10 cellular contexts compared by ENCODE assay signal in genomic region chr21:44962481-44962966, GRCh38. TPM values are rescaled to one million over a fixed set of nuclear protein-coding genes. Genes with fewer than 3 reads are reported as not detected.
DNase-seq lines count a peak whose midpoint lies in the region; ATAC-seq, FAIRE-seq and TF ChIP-seq lines count a peak whose summit lies in the region.
"Had no signal": no experiment of that assay in that cellular context is flagged by ENCODE, and none has a peak within 500 bp of the region (broad histone marks: within the 10 kb centered on the region; RNA-seq: fewer than 3 reads in every experiment).

No MANE protein-coding gene starts in this region.

- no peak for FAIRE-seq in H1 (lab: Jason Lieb, UNC)

- peak; percentile 65 for TF ChIP-seq POLR2A in IMR-90 (IDR thresholded peaks at IDR 0.05; ENCODE audit: low read depth, low read length)
- no peak for TF ChIP-seq POLR2A in H1 (IDR thresholded peaks at IDR 0.05; ENCODE audit: control extremely low read depth in 1 of 2, low read depth in 2 of 2, low read length in 2 of 2)

- DNase-seq in IMR-90 (peak; percentile 100), H1 (ENCODE audit: low read depth in 1 of 2, low spot score in 2 of 2) (no peak), left lung (peak in 1 of 2 donors; percentile 30), tibial artery (no peak), SKM-1 (lab: John Stamatoyannopoulos, UW; ENCODE audit: unreplicated experiment) (no peak), COR-L47 (lab: John Stamatoyannopoulos, UW) (no peak), NCI-H2196 treated with DMSO at 0.1 percent for 48 hours (lab: John Stamatoyannopoulos, UW; ENCODE audit: unreplicated experiment) (no peak)
- DNase-seq: activated CD4-positive, alpha-beta T cell treated with anti-CD3 and anti-CD28 coated beads, Interleukin-2, amount 10 ng/mL, durations not matched to agents 7 days and 5 days; PC-9 had no signal

- H2BK120ac ChIP-seq in IMR-90 (ENCODE audit: low read depth, low read length) (peak overlapping the region; percentile 95), H1 (replicated peaks; ENCODE audit: low read depth, low read length) (no peak overlapping the region)

- H3K4me1 ChIP-seq in IMR-90 (ENCODE audit: control insufficient read depth, insufficient read depth, low read length) (peaks cover 24% of the 10 kb centered on the region), H1 (replicated peaks in 1 of 4; ENCODE audit: control insufficient read depth in 3 of 4, insufficient read depth in 4 of 4, low read length in 3 of 4) (no peaks in the 10 kb centered on the region), left lung (peaks cover 15 to 41% of the 10 kb centered on the region in 2 donors), tibial artery (peaks cover 12 to 100% (median 82%) of the 10 kb centered on the region in 4 donors)

- TF ChIP-seq CTCF in IMR-90 (conservative IDR thresholded peaks at IDR 0.05; ENCODE audit: low read depth, low read length), result no peak
- TF ChIP-seq CTCF in H1 (IDR thresholded peaks at IDR 0.05; ENCODE audit: control extremely low read depth in 1 of 3, insufficient read depth in 1 of 3, low read depth in 1 of 3, low read length in 3 of 3), result no peak
- no peak for TF ChIP-seq CTCF in left lung (IDR thresholded peaks at IDR 0.05)
- TF ChIP-seq CTCF in tibial artery (IDR thresholded peaks at IDR 0.05), result no peak

- intact Hi-C loops in IMR-90 (cut with micrococcal nuclease), result loop anchor here (1.0 to 5.0 kb wide), 3 partner anchors 89 to 175 kb away; no protein-coding TSS in a partner anchor
- intact Hi-C loops in left lung (cut with DNase I), result no loop called here
- intact Hi-C loops in tibial artery (cut with DNase I; ENCODE audit: low total_unique reads), result no loop called here

- peak overlapping the region; percentile 19; the same call in 1 of the 2 replicates for H3K23ac ChIP-seq in IMR-90 (ENCODE audit: low read depth, low read length)
- H3K23ac ChIP-seq in H1 (ENCODE audit: insufficient read length), result no peak overlapping the region

- H3K36me3 ChIP-seq in IMR-90 (ENCODE audit: control insufficient read depth, insufficient read depth, low read length) (peaks cover 19% of the 10 kb centered on the region), H1 (ENCODE audit: control insufficient read depth in 2 of 4, insufficient read depth in 4 of 4, low read length in 3 of 4) (peaks cover 12 to 36% (median 24%) of the 10 kb centered on the region in 4 experiments), left lung (peaks cover 0 to 54% of the 10 kb centered on the region in 2 donors), tibial artery (no peaks in the 10 kb centered on the region)

- BruUV-seq in IMR-90 (replicated peaks; lab: Mats Ljungman, UMichigan), result no TSS peak

- WGBS in IMR-90 (ENCODE audit: extremely low coverage in 2 of 2, insufficient read length in 1 of 2), 2 experiments, result 0% methylated on average over 3 of the region's 8 CpGs; no CpG with 5 or more reads in 1 of the 2 experiments
- WGBS in H1 (ENCODE audit: extremely low coverage in 1 of 2, insufficient coverage in 1 of 2, insufficient read length in 1 of 2, insufficient replicate concordance in 2 of 2, low coverage in 1 of 2, low lambda C conversion rate in 2 of 2, missing lambda C conversion rate in 1 of 2), 2 experiments, result 88% methylated on average over 8 of the region's 8 CpGs; no CpG with 5 or more reads in 1 of the 2 experiments

- CTCF ChIA-PET in IMR-90 (lab: Yijun Ruan, JAX), result interaction anchor here (2.1 to 3.1 kb wide), 2 partner anchors 166 to 174 kb away, joined by 8 to 16 read pairs; no protein-coding TSS in a partner anchor
- CTCF ChIA-PET in H1 (lab: Charles Lee; ENCODE audit: partially characterized antibody), result interaction anchor here (1.2 to 3.6 kb wide), 4 partner anchors 9 to 178 kb away, joined by 3 to 16 read pairs (median 9); no protein-coding TSS in a partner anchor

- peak overlapping the region; percentile 2; the same call in 1 of the 2 replicates for H4K5ac ChIP-seq in IMR-90 (ENCODE audit: low read depth, low read length)
- H4K5ac ChIP-seq in H1 (ENCODE audit: insufficient read length, low read depth, low read length), result no peak overlapping the region

- TF ChIP-seq EP300 in H1 (IDR thresholded peaks at IDR 0.05; ENCODE audit: borderline replicate concordance in 1 of 2, low read depth in 2 of 2, low read length in 2 of 2), result no peak

- H3K79me2 ChIP-seq in H1 (ENCODE audit: control insufficient read depth in 1 of 2, insufficient read depth in 2 of 2, low read length in 2 of 2), result peaks cover 0 to 40% of the 10 kb centered on the region in 2 experiments; a peak in 2 of 4 replicates

- H3K27ac ChIP-seq in IMR-90 (ENCODE audit: insufficient read depth, low read length) (peak overlapping the region; percentile 30), H1 (ENCODE audit: low read depth, low read length) (0 out of 2 replicates have a peak overlapping the region, but pooled peaks have one; percentile 40), left lung (peak overlapping the region in 1 of 2 donors; percentile 40), tibial artery (peak overlapping the region; percentile 93 to 96)
- H3K27ac ChIP-seq: PC-9 had no signal

- H4K8ac ChIP-seq in IMR-90 (ENCODE audit: low read depth in 2 of 2, low read length in 2 of 2), result peak overlapping the region; percentile 1 to 44; a peak in 2 of 4 replicates
- no peak overlapping the region for H4K8ac ChIP-seq in H1 (ENCODE audit: extremely low read depth, insufficient read depth, low read length)

- no peaks in the 10 kb centered on the region for H3K23me2 ChIP-seq in H1 (ENCODE audit: low read depth, low read length)

- H3K4me2 ChIP-seq in IMR-90 (ENCODE audit: low read depth, low read length) (peak overlapping the region; percentile 7; the same call in 1 of the 2 replicates), H1 (ENCODE audit: insufficient read depth in 1 of 2, low read depth in 2 of 2, low read length in 2 of 2) (no peak overlapping the region)
- H3K4me2 ChIP-seq: PC-9 had no signal

- H4K20me1 ChIP-seq in IMR-90 (ENCODE audit: insufficient read depth, low read length), result peaks cover 7% of the 10 kb centered on the region
- H4K20me1 ChIP-seq in H1 (replicated peaks in 1 of 2; ENCODE audit: control insufficient read depth in 1 of 2, insufficient read depth in 2 of 2, low read length in 2 of 2), result peaks cover 14 to 23% of the 10 kb centered on the region in 2 experiments

- peak overlapping the region; percentile 51; the same call in 1 of the 2 replicates for H3K18ac ChIP-seq in IMR-90 (ENCODE audit: low read depth, low read length)
- H3K18ac ChIP-seq in H1 (ENCODE audit: extremely low read depth, low read length), result no peak overlapping the region

- peak overlapping the region; percentile 62; the same call in 1 of the 2 replicates for H2BK20ac ChIP-seq in IMR-90 (ENCODE audit: low read depth, low read length)
- no peak overlapping the region for H2BK20ac ChIP-seq in H1 (ENCODE audit: low read length)

- H2AFZ ChIP-seq in IMR-90 (replicated peaks; ENCODE audit: low read length, poor library complexity) (no peak overlapping the region), H1 (ENCODE audit: low read length) (no peak overlapping the region)
- H2AFZ ChIP-seq: PC-9 had no signal

- peak overlapping the region; percentile 4; the same call in 1 of the 3 replicates for H2BK15ac ChIP-seq in IMR-90 (ENCODE audit: low read depth, low read length)
- H2BK15ac ChIP-seq in H1 (ENCODE audit: low read length), result no peak overlapping the region

- H3K79me1 ChIP-seq in IMR-90 (ENCODE audit: low read depth in 1 of 2, low read length in 2 of 2) (peaks cover 30 to 68% of the 10 kb centered on the region in 2 experiments), H1 (ENCODE audit: low read depth, low read length) (peaks cover 9% of the 10 kb centered on the region)

- H3K27me3 ChIP-seq in IMR-90 (ENCODE audit: control insufficient read depth, insufficient read depth, low read length) (no peaks in the 10 kb centered on the region), H1 (replicated peaks in 1 of 4; ENCODE audit: control insufficient read depth in 3 of 4, extremely low read depth in 1 of 4, insufficient read depth in 3 of 4, low read length in 3 of 4) (no peaks in the 10 kb centered on the region), left lung (no peaks in the 10 kb centered on the region), tibial artery (no peaks in the 10 kb centered on the region)

- H3K9me3 ChIP-seq in IMR-90 (ENCODE audit: control insufficient read depth, insufficient read depth, low read length), result peaks cover 5% of the 10 kb centered on the region; the same call in 1 of the 2 replicates
- H3K9me3 ChIP-seq in H1 (ENCODE audit: insufficient read depth in 2 of 2, low read depth in 1 of 2, low read length in 1 of 2), result no peaks in the 10 kb centered on the region
- no peaks in the 10 kb centered on the region for H3K9me3 ChIP-seq in left lung
- no peaks in the 10 kb centered on the region for H3K9me3 ChIP-seq in tibial artery

- ATAC-seq in IMR-90 (ENCODE audit: low read depth) (peak; percentile 91), left lung (peak; percentile 74), HG03460 (IDR thresholded peaks at IDR 0.05; ENCODE audit: unreplicated experiment) (no peak)

- H3K14ac ChIP-seq in IMR-90 (replicated peaks; ENCODE audit: low read depth, low read length) (peak overlapping the region; percentile 10; the same call in 1 of the 2 replicates), H1 (ENCODE audit: insufficient read length) (no peak overlapping the region)

- no peak overlapping the region for H2BK12ac ChIP-seq in H1 (ENCODE audit: low read depth, low read length)

- H3K9ac ChIP-seq in IMR-90 (ENCODE audit: low read depth, low read length), result no peak overlapping the region
- no peak overlapping the region for H3K9ac ChIP-seq in H1 (replicated peaks in 1 of 4; ENCODE audit: extremely low read depth in 1 of 4, low read depth in 3 of 4, low read length in 3 of 4)

- H3K4ac ChIP-seq in IMR-90 (ENCODE audit: low read depth, low read length), result peak overlapping the region; percentile 33; the same call in 1 of the 2 replicates
- no peak overlapping the region for H3K4ac ChIP-seq in H1 (replicated peaks; ENCODE audit: insufficient read length, low read depth, low read length)

- H2BK5ac ChIP-seq in IMR-90 (ENCODE audit: low read depth, low read length, poor library complexity, severe bottlenecking), result peak overlapping the region; percentile 98
- no peak overlapping the region for H2BK5ac ChIP-seq in H1 (ENCODE audit: low read depth, low read length)

- TF ChIP-seq RAD21 in IMR-90 (IDR thresholded peaks at IDR 0.05; ENCODE audit: low read length) (no peak; the same call in 1 of the 2 replicates), H1 (IDR thresholded peaks at IDR 0.05 in 1 of 2, conservative IDR thresholded peaks at IDR 0.05 in 1 of 2; ENCODE audit: low read depth in 2 of 2, low read length in 2 of 2) (no peak)

- peak overlapping the region; percentile 38; the same call in 1 of the 2 replicates for H3K56ac ChIP-seq in IMR-90 (ENCODE audit: extremely low read depth, insufficient read depth, low read length)
- no peak overlapping the region for H3K56ac ChIP-seq in H1 (replicated peaks; ENCODE audit: insufficient read length, low read depth, low read length)

- no peak overlapping the region for H2AK9ac ChIP-seq in IMR-90 (replicated peaks; ENCODE audit: low read depth, low read length, poor library complexity)

- POLR2A ChIA-PET in IMR-90 (lab: Charles Lee; ENCODE audit: unreplicated experiment) (interaction anchor here (0.5 kb wide), 1 partner anchor 40 kb away, joined by 3 read pairs; no protein-coding TSS in a partner anchor), H1 (lab: Charles Lee; ENCODE audit: partially characterized antibody) (interaction anchor here (1.3 kb wide), 1 partner anchor 18 kb away, joined by 4 read pairs; no protein-coding TSS in a partner anchor)

- H2AK5ac ChIP-seq in IMR-90 (ENCODE audit: low read depth, low read length) (peak overlapping the region; percentile 35; the same call in 1 of the 2 replicates), H1 (ENCODE audit: low read depth, low read length) (no peak overlapping the region)

- H3K9me1 ChIP-seq in IMR-90 (ENCODE audit: insufficient read depth, low read length), result peaks cover 8% of the 10 kb centered on the region

- dilution Hi-C loops in IMR-90 (cut with HindIII; ENCODE audit: low sequenced_read_pairs, unreplicated experiment), result no loop called here

- in situ Hi-C loops in IMR-90 (cut with MboI; ENCODE audit: low sequenced_read_pairs), result no loop called here

- H4K91ac ChIP-seq in IMR-90 (ENCODE audit: insufficient read depth, low read depth, low read length) (peak overlapping the region; percentile 45; the same call in 1 of the 2 replicates), H1 (replicated peaks; ENCODE audit: insufficient read length, low read length) (no peak overlapping the region)

- no peak overlapping the region for H3K4me3 ChIP-seq in IMR-90 (ENCODE audit: insufficient read depth, low read depth, low read length)
- no peak overlapping the region for H3K4me3 ChIP-seq in H1 (ENCODE audit: extremely low read depth in 1 of 4, insufficient read depth in 2 of 4, low read depth in 3 of 4, low read length in 4 of 4)
- H3K4me3 ChIP-seq in left lung, result no peak overlapping the region
- H3K4me3 ChIP-seq in tibial artery, result no peak overlapping the region
- H3K4me3 ChIP-seq: PC-9 had no signal

RNA-seq across cellular contexts. Expression of gene SLX9, which starts 22.7 kb away (rescaled TPM):
- total RNA-seq in IMR-90 (2012; rRNA removed) (10.4 and 17.5 TPM in 2 replicates), left lung (10 to 100 TPM; 16.4 to 29.6 TPM)
- polyA plus RNA-seq in IMR-90 (2012; rRNA removed) (21.7 and 27.4 TPM in 2 replicates), H1 (2011; rRNA removed) (17.7 and 34.6 TPM in 2 replicates)
- polyA plus RNA-seq in IMR-90 (2012; cell fraction: cytosol; rRNA removed), result 29.5 and 45.6 TPM in 2 replicates
- 26.6 and 28.5 TPM in 2 replicates for polyA plus RNA-seq in IMR-90 (2012; cell fraction: nucleus; rRNA removed; ENCODE audit: low replicate concordance)
- 57.3 and 64.1 TPM in 2 replicates for total RNA-seq in H1 (2021; fragmentation: NEBNext Ultra II Directional; extraction: Animal tissue kit (Norgen Biotek cat#: 25700))
- 43.7 TPM for polyA plus RNA-seq in H1 (2011; cell fraction: cytosol; rRNA removed)
- polyA plus RNA-seq in H1 (2011; cell fraction: nucleus; rRNA removed), result 28.5 TPM
- polyA plus RNA-seq in H1 (2012, experiment 1 of 2), result 20.8 to 42.4 TPM (median 39.1 TPM) in 4 replicates
- polyA plus RNA-seq in H1 (2012, experiment 2 of 2), result 28.1 TPM
- 28.3 TPM for polyA plus RNA-seq in H1 (2013, experiment 1 of 2)
- 30.5 TPM for polyA plus RNA-seq in H1 (2013, experiment 2 of 2)
- 5.9 and 6.3 TPM in 2 replicates for polyA minus RNA-seq in H1 (2011; rRNA and poly(A)+ RNA removed)
- polyA minus RNA-seq in H1 (2011; cell fraction: cytosol; rRNA and poly(A)+ RNA removed), result 28.0 TPM
- polyA minus RNA-seq in H1 (2011; cell fraction: nucleus; rRNA and poly(A)+ RNA removed), result 8.6 TPM

RNA-seq across cellular contexts. Expression of gene ITGB2, which starts 41.8 kb away (rescaled TPM):
- total RNA-seq in IMR-90 (2012; rRNA removed), result not detected in 2 replicates
- 0.14 TPM in 1 of 2 replicates, not detected in the other for polyA plus RNA-seq in IMR-90 (2012; rRNA removed)
- 0.06 and 0.15 TPM in 2 replicates for polyA plus RNA-seq in IMR-90 (2012; cell fraction: cytosol; rRNA removed)
- polyA plus RNA-seq in IMR-90 (2012; cell fraction: nucleus; rRNA removed; ENCODE audit: low replicate concordance), result 0.07 TPM in 1 of 2 replicates, not detected in the other
- 0.24 and 0.36 TPM in 2 replicates for total RNA-seq in H1 (2021; fragmentation: NEBNext Ultra II Directional; extraction: Animal tissue kit (Norgen Biotek cat#: 25700))
- polyA plus RNA-seq in H1 (2011; rRNA removed), result 0.63 and 0.89 TPM in 2 replicates
- polyA plus RNA-seq in H1 (2011; cell fraction: cytosol; rRNA removed), result 0.76 TPM
- polyA plus RNA-seq in H1 (2011; cell fraction: nucleus; rRNA removed), result 1.6 TPM
- polyA plus RNA-seq in H1 (2012, experiment 1 of 2), result 0.40 to 0.58 TPM (median 0.48 TPM) in 4 replicates
- polyA plus RNA-seq in H1 (2012, experiment 2 of 2), result 0.49 TPM
- polyA plus RNA-seq in H1 (2013, experiment 1 of 2), result 0.26 TPM
- 0.52 TPM for polyA plus RNA-seq in H1 (2013, experiment 2 of 2)
- 0.25 and 0.27 TPM in 2 replicates for polyA minus RNA-seq in H1 (2011; rRNA and poly(A)+ RNA removed)
- polyA minus RNA-seq in H1 (2011; cell fraction: cytosol; rRNA and poly(A)+ RNA removed), result not detected
- 0.70 TPM for polyA minus RNA-seq in H1 (2011; cell fraction: nucleus; rRNA and poly(A)+ RNA removed)
- total RNA-seq in left lung, result 100 to 1,000 TPM; 185 to 404 TPM

Comparison
In these comparisons a context has a peak if more than half of its experiments do, and no peak if none do; other contexts are left out.
1. RNA of gene ITGB2, which starts 41.8 kb away (total RNA-seq): 185 to 404 TPM in left lung; 0.24 to 0.36 TPM in H1 and not detected in IMR-90; every median in the first group is over 100 times any median in the second.